28 cellular contexts compared by ENCODE assay signal in the genomic region with DNA sequence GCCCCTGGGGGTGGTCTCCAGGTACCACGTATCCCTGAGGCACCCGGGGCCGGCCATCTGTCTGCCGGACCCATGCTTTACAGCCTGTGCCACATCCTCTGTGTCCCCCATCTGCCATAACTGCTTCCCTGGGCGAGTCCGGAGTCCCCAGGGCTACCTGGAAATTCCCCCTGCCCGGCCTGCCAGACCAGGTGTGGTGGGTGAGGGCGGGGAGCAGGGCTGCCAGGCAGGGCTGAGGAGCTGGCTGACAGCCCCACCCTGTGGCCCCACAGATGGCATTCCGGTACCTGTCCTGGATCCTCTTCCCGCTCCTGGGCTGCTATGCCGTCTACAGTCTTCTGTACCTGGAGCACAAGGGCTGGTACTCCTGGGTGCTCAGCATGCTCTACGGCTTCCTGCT. TPM values are rescaled to one million over a fixed set of nuclear protein-coding genes. Genes with fewer than 3 reads are reported as not detected.
"Had no signal": no experiment of that assay in that cellular context is flagged by ENCODE, and none has a peak within 500 bp of the region (broad histone marks: within the 10 kb centered on the region; RNA-seq: fewer than 3 reads in every experiment).

No MANE protein-coding gene starts in this region.

- H3K27me3 ChIP-seq: ascending aorta, cardiac muscle cell, SJCRH30 had no signal

- H3K4me3 ChIP-seq: ascending aorta, cardiac muscle cell, SJCRH30, SK-N-MC had no signal

- H3K27ac ChIP-seq: ascending aorta, cardiac muscle cell, SJCRH30, SK-N-MC had no signal

- H3K4me1 ChIP-seq: ascending aorta, SJCRH30 had no signal

- DNase-seq: activated CD4-positive, alpha-beta T cell treated with anti-CD3 and anti-CD28 coated beads, Interleukin-2, amount 10 ng/mL, durations not matched to agents 7 days and 5 days; activated CD4-positive, alpha-beta T cell treated with anti-CD3 and anti-CD28 coated beads, Interleukin-2, amount 50 U/mL, for 48 hours; activated CD8-positive, alpha-beta memory T cell treated with anti-CD3 and anti-CD28 coated beads, Interleukin-2, amount 50 U/mL, for 48 hours; activated CD8-positive, alpha-beta T cell treated with anti-CD3 and anti-CD28 coated beads, Interleukin-2, amount 10 ng/mL, durations not matched to agents 7 days and 5 days; activated effector memory CD4-positive, alpha-beta T cell treated with Interleukin-2 at 50 U/mL for 16 hours; activated naive CD4-positive, alpha-beta T cell treated with anti-CD3 and anti-CD28 coated beads, Interleukin-2, amount 50 U/mL, for 16 hours; activated naive CD8-positive, alpha-beta T cell treated with anti-CD3 and anti-CD28 coated beads, Interleukin-2, amount 10 ng/mL, durations not matched to agents 7 days and 5 days; activated T-cell treated with anti-CD3 and anti-CD28 coated beads, Interleukin-2, amount 50 U/mL, for 48 hours; amygdala; Karpas-422; NCI-H1048; NCI-H1105 treated with DMSO at 0.1 percent for 48 hours; NCI-H1436; NCI-H1694; NCI-H1930; NCI-H2081 treated with DMSO at 0.1 percent for 48 hours; NCI-H345; NCI-H524 treated with DMSO at 0.1 percent for 48 hours; OCI-M1; SHP77; SJCRH30 had no signal

- FAIRE-seq: TTC549 had no signal

- ATAC-seq: activated CD8-positive, alpha-beta T cell treated with anti-CD3 and anti-CD28 coated beads, Interleukin-2, amount 10 ng/mL, durations not matched to agents 7 days and 5 days had no signal

- H3K9me3 ChIP-seq: ascending aorta, SJCRH30 had no signal

- H3K36me3 ChIP-seq: SJCRH30 had no signal

RNA-seq across cellular contexts. Expression of a gene that starts 45.1 kb away (rescaled TPM):
- total RNA-seq: activated CD4-positive, alpha-beta T cell treated with anti-CD3 and anti-CD28 coated beads, Interleukin-2, amount 10 ng/mL, durations not matched to agents 7 days and 5 days; activated CD8-positive, alpha-beta T cell treated with anti-CD3 and anti-CD28 coated beads, Interleukin-2, amount 10 ng/mL, durations not matched to agents 7 days and 5 days; activated naive CD8-positive, alpha-beta T cell treated with anti-CD3 and anti-CD28 coated beads, Interleukin-2, amount 10 ng/mL, durations not matched to agents 7 days and 5 days; ascending aorta; cardiac muscle cell; MCF 10A; NCI-H460; SJCRH30 had no signal

RNA-seq across cellular contexts. Expression of a gene that starts 48.9 kb away (rescaled TPM):
- total RNA-seq: activated CD4-positive, alpha-beta T cell treated with anti-CD3 and anti-CD28 coated beads, Interleukin-2, amount 10 ng/mL, durations not matched to agents 7 days and 5 days; activated CD8-positive, alpha-beta T cell treated with anti-CD3 and anti-CD28 coated beads, Interleukin-2, amount 10 ng/mL, durations not matched to agents 7 days and 5 days; activated naive CD8-positive, alpha-beta T cell treated with anti-CD3 and anti-CD28 coated beads, Interleukin-2, amount 10 ng/mL, durations not matched to agents 7 days and 5 days; ascending aorta; cardiac muscle cell; MCF 10A; NCI-H460 had no signal
- polyA plus RNA-seq: adipose tissue, cardiac muscle cell had no signal
